Comparison of ENCODE assay signal across 29 cellular contexts in genomic region chr13:91468301-91468700, GRCh38.
DNase-seq lines count a peak whose midpoint lies in the region; ATAC-seq, FAIRE-seq and TF ChIP-seq lines count a peak whose summit lies in the region.
"Had no signal": no experiment of that assay in that cellular context is flagged by ENCODE, and none has a peak within 500 bp of the region (broad histone marks: within the 10 kb centered on the region; RNA-seq: fewer than 3 reads in every experiment).

No MANE protein-coding gene starts in this region.

- no peaks in the 10 kb centered on the region for H3K4me1 Mint-ChIP-seq in activated naive CD8-positive, alpha-beta T cell treated with anti-CD3 and anti-CD28 coated beads for 36 hours
- H3K4me1 Mint-ChIP-seq: activated CD4-positive, alpha-beta T cell treated with anti-CD3 and anti-CD28 coated beads, Interleukin-2, amount 10 ng/mL, durations not matched to agents 24 days and 14 days had no signal

- H3K27me3 ChIP-seq in K562 (ENCODE audit: control insufficient read depth in 2 of 2, insufficient read depth in 2 of 2, low read length in 2 of 2) (no peaks in the 10 kb centered on the region), mesendoderm (ENCODE audit: insufficient read depth, low read length, poor library complexity) (no peaks in the 10 kb centered on the region)
- H3K27me3 ChIP-seq: neutrophil, SJSA1, upper lobe of left lung had no signal

- H4K5ac ChIP-seq in mesendoderm (ENCODE audit: low read length), result no peak overlapping the region

- peaks cover 4% of the 10 kb centered on the region for H3K27me3 Mint-ChIP-seq in activated naive CD8-positive, alpha-beta T cell treated with anti-CD3 and anti-CD28 coated beads for 36 hours
- H3K27me3 Mint-ChIP-seq: activated CD4-positive, alpha-beta T cell treated with anti-CD3 and anti-CD28 coated beads, Interleukin-2, amount 10 ng/mL, durations not matched to agents 24 days and 14 days; dendritic cell treated with granulocyte-macrophage colony-stimulating factor and Interleukin-4, amounts not matched to agents 40 ng/mL and 50 ng/mL, for 4 days had no signal

- H3K4me2 ChIP-seq in K562 (ENCODE audit: insufficient read depth, low read length), result no peak overlapping the region
- no peak overlapping the region for H3K4me2 ChIP-seq in mesendoderm (ENCODE audit: low read length)

- peak; percentile 2 for DNase-seq in NCI-H460 (ENCODE audit: extremely low read depth, low read depth)
- no peak for DNase-seq in K562 (ENCODE audit: extremely low read depth in 1 of 4, low spot score in 3 of 4)
- DNase-seq in mesendoderm, result peak; percentile 13
- no peak for DNase-seq in NCI-H146 treated with DMSO at 0.1 percent for 48 hours (lab: John Stamatoyannopoulos, UW; ENCODE audit: unreplicated experiment)
- DNase-seq in activated naive CD8-positive, alpha-beta T cell treated with anti-CD3 and anti-CD28 coated beads for 36 hours, result no peak
- DNase-seq: activated CD4-positive, alpha-beta T cell treated with anti-CD3 and anti-CD28 coated beads, Interleukin-2, amount 10 ng/mL, durations not matched to agents 24 days and 14 days; activated naive CD4-positive, alpha-beta T cell treated with anti-CD3 and anti-CD28 coated beads, Interleukin-2, amount 50 U/mL, for 16 hours; anterior cingulate cortex; CD8-positive, alpha-beta T cell; central memory CD4-positive, alpha-beta T cell; glutamatergic neuron; GOT3; mesenchymal stem cell; NCI-H1417 treated with DMSO at 0.1 percent for 48 hours; NCI-H2107; NCI-H510A; PC-3; stimulated activated CD4-positive, alpha-beta T cell treated with anti-CD3 and anti-CD28 coated beads, Interleukin-1b, Interleukin-23, amount 100 ng/mL, for 48 hours; upper lobe of left lung had no signal

- H2BK15ac ChIP-seq in mesendoderm (replicated peaks; ENCODE audit: low read depth), result no peak overlapping the region

- FAIRE-seq in K562 (lab: Jason Lieb, UNC), result no peak
- FAIRE-seq: endometrium had no signal

- no peak for TF ChIP-seq CTCF in K562 (IDR thresholded peaks at IDR 0.05 in 2 of 3, conservative IDR thresholded peaks at IDR 0.05 in 1 of 3; ENCODE audit: insufficient read depth in 2 of 3, low read depth in 1 of 3, low read length in 3 of 3)

- in situ Hi-C loops in K562 (cut with MboI), result no loop called here

- H3K36me3 Mint-ChIP-seq in activated naive CD8-positive, alpha-beta T cell treated with anti-CD3 and anti-CD28 coated beads for 36 hours, result no peaks in the 10 kb centered on the region
- H3K36me3 Mint-ChIP-seq: CD8-positive, alpha-beta T cell had no signal

- no peak overlapping the region for H3K56ac ChIP-seq in mesendoderm (ENCODE audit: low read length)

- peak; percentile 44 for ATAC-seq in HG03354 (IDR thresholded peaks at IDR 0.05; ENCODE audit: poor library complexity, severe bottlenecking, unreplicated experiment)
- no peak; the same call in 2 of the 3 replicates for ATAC-seq in K562
- no peak for ATAC-seq in HG03378 (IDR thresholded peaks at IDR 0.05; ENCODE audit: unreplicated experiment)
- no peak for ATAC-seq in HG02571 (IDR thresholded peaks at IDR 0.05; ENCODE audit: unreplicated experiment)
- ATAC-seq: CD8-positive, alpha-beta T cell; PC-3 had no signal

- no peak overlapping the region for H3K27ac Mint-ChIP-seq in activated naive CD8-positive, alpha-beta T cell treated with anti-CD3 and anti-CD28 coated beads for 36 hours
- H3K27ac Mint-ChIP-seq: activated CD4-positive, alpha-beta T cell treated with anti-CD3 and anti-CD28 coated beads, Interleukin-2, amount 10 ng/mL, durations not matched to agents 24 days and 14 days; activated T-helper 1 cell treated with anti-CD3 and anti-CD28 coated beads, Interleukin-12 subunit alpha, Interleukin-12 subunit beta, Interleukin-2, Interleukin-4 antibody, amounts not matched to agents 30 ng/mL and 10 ng/mL and 1 ng/mL, durations not matched to agents 14 hours and 24 hours and 36 hours; CD8-positive, alpha-beta T cell; dendritic cell treated with granulocyte-macrophage colony-stimulating factor and Interleukin-4, amounts not matched to agents 40 ng/mL and 50 ng/mL, for 4 days had no signal

- no peak overlapping the region for H3K23ac ChIP-seq in mesendoderm (ENCODE audit: low read length)

- H3K79me2 ChIP-seq in K562 (ENCODE audit: control insufficient read depth, insufficient read depth, low read length) (no peaks in the 10 kb centered on the region), mesendoderm (ENCODE audit: control insufficient read depth, insufficient read depth, low read length) (no peaks in the 10 kb centered on the region)

- H4K8ac ChIP-seq in mesendoderm (ENCODE audit: low read depth, low read length), result no peak overlapping the region

- H3K4me1 ChIP-seq in K562 (replicated peaks in 1 of 2; ENCODE audit: control insufficient read depth in 2 of 2, insufficient read depth in 2 of 2, low read length in 2 of 2) (no peaks in the 10 kb centered on the region), mesendoderm (ENCODE audit: control insufficient read depth, low read depth, low read length) (no peaks in the 10 kb centered on the region)
- H3K4me1 ChIP-seq: SJSA1, upper lobe of left lung had no signal

- no peak for TF ChIP-seq RAD21 in K562 (CRISPR knock-in tag; conservative IDR thresholded peaks at IDR 0.05 in 1 of 2, IDR thresholded peaks at IDR 0.05 in 1 of 2)

- H3K4ac ChIP-seq in mesendoderm (ENCODE audit: low read depth, low read length), result no peak overlapping the region

- no peak overlapping the region for H3K18ac ChIP-seq in mesendoderm (ENCODE audit: low read length)

- no peaks in the 10 kb centered on the region for H4K20me1 ChIP-seq in K562 (replicated peaks; ENCODE audit: control insufficient read depth, insufficient read depth, low read length)

- H2AK5ac ChIP-seq in mesendoderm (ENCODE audit: low read length), result no peak overlapping the region

- no peak overlapping the region for H2AFZ ChIP-seq in K562 (ENCODE audit: low read depth, low read length)

- CTCF ChIA-PET in K562 (lab: Yijun Ruan, JAX; ENCODE audit: low intra/inter-chr PET ratio), result no interaction called here

- H3K9ac ChIP-seq in K562 (ENCODE audit: insufficient read depth in 1 of 2, low read depth in 2 of 2, low read length in 2 of 2) (no peak overlapping the region), mesendoderm (ENCODE audit: low read length) (no peak overlapping the region)

- no peaks in the 10 kb centered on the region for H3K9me1 ChIP-seq in K562 (ENCODE audit: control insufficient read depth, insufficient read depth, low read length)

- H3K4me3 Mint-ChIP-seq in activated naive CD8-positive, alpha-beta T cell treated with anti-CD3 and anti-CD28 coated beads for 36 hours, result no peak overlapping the region
- H3K4me3 Mint-ChIP-seq: activated CD4-positive, alpha-beta T cell treated with anti-CD3 and anti-CD28 coated beads, Interleukin-2, amount 10 ng/mL, durations not matched to agents 24 days and 14 days; activated T-helper 1 cell treated with anti-CD3 and anti-CD28 coated beads, Interleukin-12 subunit alpha, Interleukin-12 subunit beta, Interleukin-2, Interleukin-4 antibody, amounts not matched to agents 30 ng/mL and 10 ng/mL and 1 ng/mL, durations not matched to agents 14 hours and 24 hours and 36 hours; CD8-positive, alpha-beta T cell; dendritic cell treated with granulocyte-macrophage colony-stimulating factor and Interleukin-4, amounts not matched to agents 40 ng/mL and 50 ng/mL, for 4 days had no signal

- H3K27ac ChIP-seq in K562 (ENCODE audit: extremely low read depth, low read depth, low read length) (no peak overlapping the region), mesendoderm (ENCODE audit: low read depth, low read length) (no peak overlapping the region)
- H3K27ac ChIP-seq: neutrophil, SJSA1, skin epidermis, upper lobe of left lung, VCaP had no signal

- H2BK120ac ChIP-seq in mesendoderm (ENCODE audit: low read depth, low read length), result no peak overlapping the region

- 1% methylated on average over 2 of the region's 2 CpGs for WGBS in K562 (ENCODE audit: insufficient coverage, low coverage, missing lambda C conversion rate)
- no CpG with 5 or more reads among the region's 2 CpGs for WGBS in mesendoderm (ENCODE audit: extremely low coverage, insufficient coverage, low lambda C conversion rate)

- TF ChIP-seq POLR2A in K562 (conservative IDR thresholded peaks at IDR 0.05), result no peak

- no peaks in the 10 kb centered on the region for H3K79me1 ChIP-seq in mesendoderm (ENCODE audit: low read length)

- no peaks in the 10 kb centered on the region for H3K9me3 ChIP-seq in K562 (replicated peaks; ENCODE audit: control insufficient read depth, insufficient read depth, low read depth, low read length)
- H3K9me3 ChIP-seq: neutrophil, SJSA1, upper lobe of left lung had no signal

- intact Hi-C loops in K562 (cut with micrococcal nuclease), result no loop called here

- no peaks in the 10 kb centered on the region for H3K9me3 Mint-ChIP-seq in activated naive CD8-positive, alpha-beta T cell treated with anti-CD3 and anti-CD28 coated beads for 36 hours
- H3K9me3 Mint-ChIP-seq: activated CD4-positive, alpha-beta T cell treated with anti-CD3 and anti-CD28 coated beads, Interleukin-2, amount 10 ng/mL, durations not matched to agents 24 days and 14 days; activated T-helper 1 cell treated with anti-CD3 and anti-CD28 coated beads, Interleukin-12 subunit alpha, Interleukin-12 subunit beta, Interleukin-2, Interleukin-4 antibody, amounts not matched to agents 30 ng/mL and 10 ng/mL and 1 ng/mL, durations not matched to agents 14 hours and 24 hours and 36 hours; CD8-positive, alpha-beta T cell; dendritic cell treated with granulocyte-macrophage colony-stimulating factor and Interleukin-4, amounts not matched to agents 40 ng/mL and 50 ng/mL, for 4 days had no signal

- POLR2A ChIA-PET in K562 (lab: Yijun Ruan, JAX), result no interaction called here

- no peak overlapping the region for H2BK5ac ChIP-seq in mesendoderm (ENCODE audit: low read length)

- H3K4me3 ChIP-seq in K562 (no peak overlapping the region), mesendoderm (ENCODE audit: low read length) (no peak overlapping the region)
- H3K4me3 ChIP-seq: SJSA1, skin epidermis, upper lobe of left lung had no signal

- TF ChIP-seq EP300 in K562 (IDR thresholded peaks at IDR 0.05; ENCODE audit: low read length), result no peak

- no TSS peak for BruUV-seq in K562 (replicated peaks; lab: Mats Ljungman, UMichigan)

- H3K36me3 ChIP-seq in K562 (ENCODE audit: control insufficient read depth, insufficient read depth, low read length), result no peaks in the 10 kb centered on the region
- H3K36me3 ChIP-seq in mesendoderm (ENCODE audit: control insufficient read depth, insufficient read depth, low read length), result no peaks in the 10 kb centered on the region
- H3K36me3 ChIP-seq: neutrophil, SJSA1, upper lobe of left lung had no signal

TF ChIP-seq in K562, 482 proteins besides CTCF, POLR2A, EP300 and RAD21:
- peak; percentile 10; the same call in 1 of the 2 replicates for TF ChIP-seq JUNB (CRISPR knock-in tag; conservative IDR thresholded peaks at IDR 0.05)
- TF ChIP-seq NONO (IDR thresholded peaks at IDR 0.05; ENCODE audit: low read depth in 2 of 2, low read length in 1 of 2), result no peak
- no peak for TF ChIP-seq HSF4 (CRISPR knock-in tag; IDR thresholded peaks at IDR 0.05; ENCODE audit: borderline replicate concordance)
- peak; percentile 37; the same call in 1 of the 2 replicates for TF ChIP-seq PPARD (CRISPR knock-in tag; IDR thresholded peaks at IDR 0.05)

Comparison
In these comparisons a context has a peak if more than half of its experiments do, and no peak if none do; other contexts are left out.
1. DNase-seq: peak in NCI-H460 (single experiment) and mesendoderm (single experiment); none in K562 (0 of 4), NCI-H146 treated with DMSO at 0.1 percent for 48 hours (single experiment) and activated naive CD8-positive, alpha-beta T cell treated with anti-CD3 and anti-CD28 coated beads for 36 hours (single experiment).